In genomic region chr6:29649701-29650673, GRCh38 we compare ENCODE assay signal across 1 cellular context.
TF ChIP-seq lines count a peak whose summit lies in the region.

No MANE protein-coding gene starts in this region.

TF ChIP-seq in HEK293, 187 proteins besides CTCF, POLR2A, EP300 and RAD21 (continued from another document and continues in another):
- TF ChIP-seq ZNF362 (tag by site-specific recombination; IDR thresholded peaks at IDR 0.05) (no peak), ZNF433 (tag by site-specific recombination; IDR thresholded peaks at IDR 0.05; ENCODE audit: low read depth) (no peak), ZNF549 (tag by site-specific recombination; IDR thresholded peaks at IDR 0.05) (no peak), ZNF837 (tag by site-specific recombination; IDR thresholded peaks at IDR 0.05) (no peak), ZNF404 (tag by site-specific recombination; IDR thresholded peaks at IDR 0.05) (no peak), ZNF585B (tag by site-specific recombination; IDR thresholded peaks at IDR 0.05) (no peak), ZNF621 (tag by site-specific recombination; IDR thresholded peaks at IDR 0.05) (no peak), ZNF670 (tag by site-specific recombination; IDR thresholded peaks at IDR 0.05; ENCODE audit: low read depth) (no peak), ZBTB10 (tag by site-specific recombination; IDR thresholded peaks at IDR 0.05) (peak; percentile 82), YY1 (tag by site-specific recombination; IDR thresholded peaks at IDR 0.05) (peak; percentile 87), ZNF391 (tag by site-specific recombination; IDR thresholded peaks at IDR 0.05; ENCODE audit: borderline replicate concordance, low read depth) (no peak), ZFP37 (tag by site-specific recombination; IDR thresholded peaks at IDR 0.05) (0 out of 2 replicates have a peak, but pooled peaks have one; percentile 7), KLF17 (tag by site-specific recombination; IDR thresholded peaks at IDR 0.05) (0 out of 2 replicates have a peak, but pooled peaks have one; percentile 24), SCRT2 (tag by site-specific recombination; IDR thresholded peaks at IDR 0.05) (peak; percentile 98), ZNF777 (tag by site-specific recombination; IDR thresholded peaks at IDR 0.05; ENCODE audit: borderline replicate concordance) (peak; percentile 82), ZNF211 (tag by site-specific recombination; IDR thresholded peaks at IDR 0.05; ENCODE audit: low read depth) (no peak), SP7 (tag by site-specific recombination; IDR thresholded peaks at IDR 0.05) (peak; percentile 61), TRIM28 (IDR thresholded peaks at IDR 0.05; ENCODE audit: borderline replicate concordance, low read length) (peak; percentile 18; the same call in 1 of the 2 replicates), KLF10 (tag by site-specific recombination; IDR thresholded peaks at IDR 0.05) (no peak), ZNF776 (tag by site-specific recombination; IDR thresholded peaks at IDR 0.05; ENCODE audit: borderline replicate concordance) (no peak), SP3 (tag by site-specific recombination; IDR thresholded peaks at IDR 0.05) (peak; percentile 73), ZBTB8A (tag by site-specific recombination; IDR thresholded peaks at IDR 0.05) (0 out of 2 replicates have a peak, but pooled peaks have one; percentile 23), MEIS1 (CRISPR knock-in tag; IDR thresholded peaks at IDR 0.05; ENCODE audit: borderline replicate concordance) (no peak), GLIS1 (tag by site-specific recombination; IDR thresholded peaks at IDR 0.05) (no peak), ZNF138 (tag by site-specific recombination; IDR thresholded peaks at IDR 0.05; ENCODE audit: borderline replicate concordance) (no peak), PRDM1 (tag by site-specific recombination; IDR thresholded peaks at IDR 0.05) (peak; percentile 96), ZNF600 (tag by site-specific recombination; IDR thresholded peaks at IDR 0.05) (peak; percentile 81), ZNF16 (tag by site-specific recombination; IDR thresholded peaks at IDR 0.05; ENCODE audit: low read depth) (no peak), SP2 (tag by site-specific recombination; IDR thresholded peaks at IDR 0.05) (peak; percentile 32), ZBTB48 (tag by site-specific recombination; IDR thresholded peaks at IDR 0.05) (peak; percentile 56; the same call in 1 of the 2 replicates), ZNF514 (tag by site-specific recombination; IDR thresholded peaks at IDR 0.05) (no peak), ZNF580 (tag by site-specific recombination; IDR thresholded peaks at IDR 0.05) (0 out of 2 replicates have a peak, but pooled peaks have one; percentile 36), ZNF132 (tag by site-specific recombination; IDR thresholded peaks at IDR 0.05; ENCODE audit: borderline replicate concordance) (no peak), ZBTB11 (tag by site-specific recombination; conservative IDR thresholded peaks at IDR 0.05; ENCODE audit: low read depth) (no peak), ZNF394 (tag by site-specific recombination; IDR thresholded peaks at IDR 0.05; ENCODE audit: borderline replicate concordance) (peak; percentile 49; the same call in 1 of the 2 replicates), ZNF501 (tag by site-specific recombination; IDR thresholded peaks at IDR 0.05) (no peak; the same call in 1 of the 2 replicates), ZNF488 (tag by site-specific recombination; IDR thresholded peaks at IDR 0.05) (no peak), ZNF561 (tag by site-specific recombination; IDR thresholded peaks at IDR 0.05; ENCODE audit: borderline replicate concordance) (peak; percentile 97), ZNF2 (tag by site-specific recombination; IDR thresholded peaks at IDR 0.05) (peak; percentile 63; the same call in 1 of the 2 replicates), ZBTB21 (tag by site-specific recombination; IDR thresholded peaks at IDR 0.05) (peak; percentile 77), ZNF629 (tag by site-specific recombination; IDR thresholded peaks at IDR 0.05) (peak; percentile 84), ZXDB (tag by site-specific recombination; IDR thresholded peaks at IDR 0.05) (peak; percentile 80), ZNF324 (tag by site-specific recombination; IDR thresholded peaks at IDR 0.05) (peak; percentile 39; the same call in 1 of the 2 replicates)
- TF ChIP-seq, protein P1, sequence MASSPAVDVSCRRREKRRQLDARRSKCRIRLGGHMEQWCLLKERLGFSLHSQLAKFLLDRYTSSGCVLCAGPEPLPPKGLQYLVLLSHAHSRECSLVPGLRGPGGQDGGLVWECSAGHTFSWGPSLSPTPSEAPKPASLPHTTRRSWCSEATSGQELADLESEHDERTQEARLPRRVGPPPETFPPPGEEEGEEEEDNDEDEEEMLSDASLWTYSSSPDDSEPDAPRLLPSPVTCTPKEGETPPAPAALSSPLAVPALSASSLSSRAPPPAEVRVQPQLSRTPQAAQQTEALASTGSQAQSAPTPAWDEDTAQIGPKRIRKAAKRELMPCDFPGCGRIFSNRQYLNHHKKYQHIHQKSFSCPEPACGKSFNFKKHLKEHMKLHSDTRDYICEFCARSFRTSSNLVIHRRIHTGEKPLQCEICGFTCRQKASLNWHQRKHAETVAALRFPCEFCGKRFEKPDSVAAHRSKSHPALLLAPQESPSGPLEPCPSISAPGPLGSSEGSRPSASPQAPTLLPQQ (tag by site-specific recombination; IDR thresholded peaks at IDR 0.05), result peak; percentile 38; the same call in 1 of the 2 replicates
- TF ChIP-seq, protein P2, sequence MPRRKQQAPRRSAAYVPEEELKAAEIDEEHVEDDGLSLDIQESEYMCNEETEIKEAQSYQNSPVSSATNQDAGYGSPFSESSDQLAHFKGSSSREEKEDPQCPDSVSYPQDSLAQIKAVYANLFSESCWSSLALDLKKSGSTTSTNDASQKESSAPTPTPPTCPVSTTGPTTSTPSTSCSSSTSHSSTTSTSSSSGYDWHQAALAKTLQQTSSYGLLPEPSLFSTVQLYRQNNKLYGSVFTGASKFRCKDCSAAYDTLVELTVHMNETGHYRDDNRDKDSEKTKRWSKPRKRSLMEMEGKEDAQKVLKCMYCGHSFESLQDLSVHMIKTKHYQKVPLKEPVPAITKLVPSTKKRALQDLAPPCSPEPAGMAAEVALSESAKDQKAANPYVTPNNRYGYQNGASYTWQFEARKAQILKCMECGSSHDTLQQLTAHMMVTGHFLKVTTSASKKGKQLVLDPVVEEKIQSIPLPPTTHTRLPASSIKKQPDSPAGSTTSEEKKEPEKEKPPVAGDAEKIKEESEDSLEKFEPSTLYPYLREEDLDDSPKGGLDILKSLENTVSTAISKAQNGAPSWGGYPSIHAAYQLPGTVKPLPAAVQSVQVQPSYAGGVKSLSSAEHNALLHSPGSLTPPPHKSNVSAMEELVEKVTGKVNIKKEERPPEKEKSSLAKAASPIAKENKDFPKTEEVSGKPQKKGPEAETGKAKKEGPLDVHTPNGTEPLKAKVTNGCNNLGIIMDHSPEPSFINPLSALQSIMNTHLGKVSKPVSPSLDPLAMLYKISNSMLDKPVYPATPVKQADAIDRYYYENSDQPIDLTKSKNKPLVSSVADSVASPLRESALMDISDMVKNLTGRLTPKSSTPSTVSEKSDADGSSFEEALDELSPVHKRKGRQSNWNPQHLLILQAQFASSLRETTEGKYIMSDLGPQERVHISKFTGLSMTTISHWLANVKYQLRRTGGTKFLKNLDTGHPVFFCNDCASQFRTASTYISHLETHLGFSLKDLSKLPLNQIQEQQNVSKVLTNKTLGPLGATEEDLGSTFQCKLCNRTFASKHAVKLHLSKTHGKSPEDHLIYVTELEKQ (tag by site-specific recombination; IDR thresholded peaks at IDR 0.05; ENCODE audit: borderline replicate concordance), result no peak
